Comparison of ENCODE assay signal across 11 cellular contexts in the genomic region with DNA sequence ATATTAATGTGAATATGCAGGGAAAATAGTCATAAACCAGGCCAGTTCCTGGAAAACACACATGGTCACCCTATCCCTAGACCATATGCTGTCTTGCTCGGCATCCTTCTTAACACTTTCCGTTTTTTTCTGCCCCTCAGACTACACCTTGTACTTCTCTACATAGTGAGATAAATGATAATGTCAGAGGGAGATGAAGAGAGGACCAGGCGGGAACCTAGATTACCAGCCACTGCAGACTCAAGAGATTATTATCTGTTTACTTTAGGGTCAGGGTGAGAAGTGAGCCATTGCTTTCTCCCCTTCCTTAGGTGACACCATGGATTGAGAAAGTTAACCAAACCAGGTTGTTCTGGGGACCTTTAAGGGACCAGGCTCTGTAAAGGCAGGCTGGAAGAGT.
"Had no signal": no experiment of that assay in that cellular context is flagged by ENCODE, and none has a peak within 500 bp of the region (broad histone marks: within the 10 kb centered on the region; RNA-seq: fewer than 3 reads in every experiment).

No MANE protein-coding gene starts in this region.

- DNase-seq: GOT3, H7, H9, HCEC 1CT, HFFc6 had no signal

- H3K4me2 ChIP-seq: GM23338 had no signal

- H3K9me3 ChIP-seq: HAP-1 had no signal

- H3K9me3 Mint-ChIP-seq: GM23338, H9, HFFc6 had no signal

- H3K27ac Mint-ChIP-seq: GM23338, H9, HFFc6 had no signal

- FAIRE-seq: H1, H54 had no signal

- H3K27ac ChIP-seq: GM23248 had no signal

- H3K9ac ChIP-seq: GM23248 had no signal

- ATAC-seq: GM23338, HCT116 had no signal

- H3K4me3 ChIP-seq: GM23248, GM23338, HAP-1 had no signal

- H2AFZ ChIP-seq: GM23248, GM23338 had no signal

- H3K4me1 ChIP-seq: HAP-1 had no signal

- H3K4me3 Mint-ChIP-seq: GM23338, H9, HFFc6 had no signal
